ENCODE assay signal across 10 cellular contexts in the genomic region with DNA sequence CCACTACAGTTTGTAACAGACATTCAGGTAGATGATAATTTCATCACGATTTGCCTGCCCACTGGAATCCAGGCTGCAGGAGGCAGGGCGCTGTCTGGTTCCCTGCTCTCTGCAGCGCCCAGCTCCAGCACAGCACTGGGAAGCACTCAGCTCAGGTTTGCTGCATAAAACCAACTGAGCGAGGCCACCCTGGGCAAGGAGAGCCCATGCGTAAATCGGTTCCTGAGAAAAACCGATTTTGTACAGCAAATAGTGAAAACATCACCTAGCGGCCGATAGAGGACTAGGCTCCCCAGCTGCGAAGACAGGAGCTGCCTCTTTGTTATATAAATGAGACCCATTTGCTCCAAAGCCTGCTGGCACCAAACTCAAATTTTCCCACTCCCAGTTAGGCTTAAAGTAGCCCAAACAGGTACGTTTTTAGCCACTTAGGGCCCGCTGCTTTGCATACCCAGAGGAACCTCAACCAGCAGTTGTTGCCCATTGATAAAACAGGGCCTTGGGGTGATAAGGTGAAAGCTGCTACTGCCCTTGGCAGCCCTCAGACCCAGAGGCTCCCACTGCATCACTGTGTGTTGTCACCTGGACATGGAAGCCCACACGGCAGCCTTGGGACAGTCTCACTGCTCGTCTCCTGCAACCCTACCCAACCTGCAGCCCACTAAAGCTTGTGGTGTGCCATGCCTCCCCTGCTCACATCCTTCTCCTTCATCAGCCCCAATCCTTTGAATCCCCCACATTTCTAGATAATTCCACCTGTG. TPM values are rescaled to one million over a fixed set of nuclear protein-coding genes. Genes with fewer than 3 reads are reported as not detected.
DNase-seq lines count a peak whose midpoint lies in the region; ATAC-seq, FAIRE-seq and TF ChIP-seq lines count a peak whose summit lies in the region.
"Had no signal": no experiment of that assay in that cellular context is flagged by ENCODE, and none has a peak within 500 bp of the region (broad histone marks: within the 10 kb centered on the region; RNA-seq: fewer than 3 reads in every experiment).

No MANE protein-coding gene starts in this region.

- H3K9ac ChIP-seq in kidney (ENCODE audit: low read length in 2 of 2): no peak overlapping the region

- H3K27ac ChIP-seq in kidney (ENCODE audit: low read depth in 2 of 2, low read length in 2 of 2) (no peak overlapping the region), left lung (no peak overlapping the region)
- H3K27ac ChIP-seq: SJSA1, upper lobe of left lung had no signal

- peaks cover 50% of the 10 kb centered on the region for H3K27me3 Mint-ChIP-seq in stimulated activated naive CD8-positive, alpha-beta T cell treated with anti-CD3 and anti-CD28 coated beads, Interleukin-15, amount 100 ng/mL, for 72 hours

- no peak for DNase-seq in stimulated activated naive CD8-positive, alpha-beta T cell treated with anti-CD3 and anti-CD28 coated beads, Interleukin-15, amount 100 ng/mL, for 72 hours
- DNase-seq in stimulated activated naive CD8-positive, alpha-beta T cell treated with anti-CD3 and anti-CD28 coated beads, Interleukin-15, Interleukin-2, amounts not matched to agents 100 U/mL and 50 U/mL, for 24 hours: no peak
- DNase-seq in activated CD8-positive, alpha-beta memory T cell treated with anti-CD3 and anti-CD28 coated beads, Interleukin-2, amount 50 U/mL, for 4 hours: peak; percentile 8
- DNase-seq in kidney: peak; percentile 31
- no peak for DNase-seq in T-helper 1 cell
- no peak for DNase-seq in left lung
- DNase-seq in NK-92 treated with Interleukin-12 subunit alpha and Interleukin-12 subunit beta, amount 100 ng/mL, for 24 hours (lab: John Stamatoyannopoulos, UW): no peak
- no peak for DNase-seq in SW 1271 (lab: John Stamatoyannopoulos, UW)

- no peaks in the 10 kb centered on the region for H3K9me3 Mint-ChIP-seq in stimulated activated naive CD8-positive, alpha-beta T cell treated with anti-CD3 and anti-CD28 coated beads, Interleukin-15, amount 100 ng/mL, for 72 hours

- H3K4me1 ChIP-seq in kidney (ENCODE audit: control insufficient read depth in 1 of 2, insufficient read depth in 1 of 2, low read depth in 1 of 2, low read length in 2 of 2) (peaks cover 0 to 3% of the 10 kb centered on the region in 2 donors), left lung (peaks cover 0 to 11% of the 10 kb centered on the region in 2 donors)
- H3K4me1 ChIP-seq: SJSA1 had no signal

- ATAC-seq in stimulated activated naive CD8-positive, alpha-beta T cell treated with anti-CD3 and anti-CD28 coated beads, Interleukin-15, amount 100 ng/mL, for 72 hours: no peak
- no peak for ATAC-seq in stimulated activated naive CD8-positive, alpha-beta T cell treated with anti-CD3 and anti-CD28 coated beads, Interleukin-15, Interleukin-2, amounts not matched to agents 100 U/mL and 50 U/mL, for 24 hours
- ATAC-seq in left lung: no peak

- intact Hi-C loops in kidney (cut with DNase I): loop anchor here (10.0 kb wide), 1 partner anchor 112 kb away; no protein-coding TSS in a partner anchor
- intact Hi-C loops in left lung (cut with DNase I): loop anchor here in 1 of 2 donors (5.0 kb wide), 1 partner anchor 259 kb away; a partner anchor contains a TSS

- peaks cover 21 to 38% of the 10 kb centered on the region in 2 donors for H3K36me3 ChIP-seq in kidney (ENCODE audit: control insufficient read depth in 1 of 2, insufficient read depth in 2 of 2, low read length in 2 of 2)
- no peaks in the 10 kb centered on the region for H3K36me3 ChIP-seq in left lung
- H3K36me3 ChIP-seq: SJSA1, upper lobe of left lung had no signal

- H3K9me3 ChIP-seq in kidney (ENCODE audit: control insufficient read depth in 1 of 2, low read length in 2 of 2) (no peaks in the 10 kb centered on the region), left lung (no peaks in the 10 kb centered on the region)
- H3K9me3 ChIP-seq: SJSA1, upper lobe of left lung had no signal

- H3K4me3 ChIP-seq in kidney (ENCODE audit: low read length in 2 of 2): no peak overlapping the region
- no peak overlapping the region for H3K4me3 ChIP-seq in left lung
- H3K4me3 ChIP-seq: SJSA1, upper lobe of left lung had no signal

- no peak for TF ChIP-seq CTCF in kidney (IDR thresholded peaks at IDR 0.05; ENCODE audit: borderline replicate concordance, extremely low read depth, insufficient read depth)
- no peak for TF ChIP-seq CTCF in left lung (IDR thresholded peaks at IDR 0.05)

- peaks cover 0 to 6% of the 10 kb centered on the region in 2 donors for H3K27me3 ChIP-seq in left lung
- H3K27me3 ChIP-seq: SJSA1, upper lobe of left lung had no signal

- no peak for FAIRE-seq in kidney (lab: Jason Lieb, UNC)

- H3K4me3 Mint-ChIP-seq in stimulated activated naive CD8-positive, alpha-beta T cell treated with anti-CD3 and anti-CD28 coated beads, Interleukin-15, amount 100 ng/mL, for 72 hours: no peak overlapping the region

- H3K4me1 Mint-ChIP-seq in stimulated activated naive CD8-positive, alpha-beta T cell treated with anti-CD3 and anti-CD28 coated beads, Interleukin-15, amount 100 ng/mL, for 72 hours: no peaks in the 10 kb centered on the region

- H3K27ac Mint-ChIP-seq in stimulated activated naive CD8-positive, alpha-beta T cell treated with anti-CD3 and anti-CD28 coated beads, Interleukin-15, amount 100 ng/mL, for 72 hours: peak overlapping the region; percentile 8 to 73

RNA-seq across cellular contexts. Expression of a gene that starts 47.5 kb away (rescaled TPM):
- 60.0 TPM for total RNA-seq in kidney
- polyA plus RNA-seq in kidney (ENCODE audit: insufficient read depth, low read depth, low replicate concordance): 199 TPM
- 1 to 10 TPM in 1 of 2 donors, under 1 TPM in 1; 0.90 to 1.8 TPM for total RNA-seq in left lung
- total RNA-seq: SJSA1 had no signal

RNA-seq across cellular contexts. Expression of a gene that starts 49.0 kb away (rescaled TPM):
- 74.3 TPM for total RNA-seq in kidney
- polyA plus RNA-seq in kidney (ENCODE audit: insufficient read depth, low read depth, low replicate concordance): 31.6 TPM
- 10 to 100 TPM; 35.1 to 48.6 TPM for total RNA-seq in left lung

Comparison
In these comparisons a context has a peak if more than half of its experiments do, and no peak if none do; other contexts are left out.
1. DNase-seq: peak in activated CD8-positive, alpha-beta memory T cell treated with anti-CD3 and anti-CD28 coated beads, Interleukin-2, amount 50 U/mL, for 4 hours (single experiment) and kidney (single experiment); none in stimulated activated naive CD8-positive, alpha-beta T cell treated with anti-CD3 and anti-CD28 coated beads, Interleukin-15, amount 100 ng/mL, for 72 hours (0 of 2), stimulated activated naive CD8-positive, alpha-beta T cell treated with anti-CD3 and anti-CD28 coated beads, Interleukin-15, Interleukin-2, amounts not matched to agents 100 U/mL and 50 U/mL, for 24 hours (single experiment), T-helper 1 cell (0 of 5), left lung (0 of 2), NK-92 treated with Interleukin-12 subunit alpha and Interleukin-12 subunit beta, amount 100 ng/mL, for 24 hours (single experiment) and SW 1271 (0 of 2).
2. RNA of a gene that starts 47.5 kb away (total RNA-seq): 60.0 TPM in kidney (single experiment); 0.90 to 1.8 TPM in left lung; every median in the first group is over 10 times any median in the second.